Comparison of ENCODE assay signal across 8 cellular contexts in the genomic region with DNA sequence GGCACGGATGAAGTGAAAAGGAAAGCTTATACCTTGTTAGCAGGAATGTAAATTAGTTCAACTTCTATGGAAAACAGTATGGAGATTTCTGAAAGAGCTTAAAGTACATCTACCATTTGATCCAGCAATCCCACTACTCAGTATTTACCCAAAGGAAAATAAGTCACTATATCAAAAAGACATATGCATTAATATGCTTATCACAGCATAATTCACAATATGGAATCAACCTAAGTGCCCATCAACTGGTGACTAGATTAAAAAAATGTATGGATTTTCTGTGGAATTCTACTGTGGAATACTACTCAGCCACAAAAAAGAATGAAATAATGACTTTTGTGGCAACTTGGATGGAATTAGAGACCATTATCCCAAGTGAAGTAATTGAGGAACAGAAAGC.
"Had no signal": no experiment of that assay in that cellular context is flagged by ENCODE, and none has a peak within 500 bp of the region (broad histone marks: within the 10 kb centered on the region; RNA-seq: fewer than 3 reads in every experiment).

No MANE protein-coding gene starts in this region.

- H3K4me1 Mint-ChIP-seq: IgD-negative memory B cell had no signal

- H3K4me2 ChIP-seq: KMS-11 had no signal

- H3K4me3 ChIP-seq: K562 had no signal

- H3K27me3 Mint-ChIP-seq: IgD-negative memory B cell had no signal

- H3K9ac ChIP-seq: KMS-11 had no signal

- H3K27ac ChIP-seq: HL-60, KMS-11 had no signal

- DNase-seq: Karpas-422, KBM-7, KG1 had no signal

- H3K27ac Mint-ChIP-seq: IgD-negative memory B cell had no signal

- FAIRE-seq: HTR-8/SVneo, K562 had no signal

- H3K36me3 Mint-ChIP-seq: IgD-negative memory B cell had no signal

- H3K4me3 Mint-ChIP-seq: IgD-negative memory B cell had no signal

- ATAC-seq: K562 had no signal
